9 cellular contexts compared by ENCODE assay signal in the genomic region with DNA sequence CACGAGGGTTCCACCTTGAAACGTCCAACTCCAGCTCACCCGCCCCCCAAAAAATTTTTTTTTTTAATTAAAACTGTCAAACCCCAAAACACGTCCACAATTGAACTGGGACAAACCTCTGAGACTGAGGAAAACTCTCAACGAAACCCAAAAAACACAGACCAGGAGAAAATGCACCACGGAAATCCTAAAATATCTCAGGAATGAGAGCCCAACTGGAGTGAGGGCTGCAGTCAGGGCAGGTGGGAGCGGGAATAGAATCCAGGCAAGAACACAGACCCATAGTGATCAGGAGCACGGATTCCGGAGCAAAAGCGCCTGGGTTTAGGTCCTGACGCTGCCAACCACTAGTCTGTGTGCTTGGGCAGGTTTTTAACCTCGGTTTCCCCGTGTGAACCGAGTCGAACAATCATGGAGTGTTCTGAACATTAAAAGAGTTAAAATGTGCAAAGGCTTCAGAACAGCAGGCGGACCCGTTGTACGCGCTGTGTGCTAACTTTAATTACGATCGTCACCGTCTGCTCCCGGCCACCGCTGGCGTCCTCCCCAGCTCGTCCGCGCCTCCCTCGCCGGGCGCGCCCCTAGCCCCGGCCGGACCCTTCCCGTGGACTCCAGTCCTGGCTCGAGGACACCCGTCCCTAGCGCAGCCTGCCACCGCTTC. TPM values are rescaled to one million over a fixed set of nuclear protein-coding genes. Genes with fewer than 3 reads are reported as not detected.
DNase-seq lines count a peak whose midpoint lies in the region; ATAC-seq, FAIRE-seq and TF ChIP-seq lines count a peak whose summit lies in the region.
"Had no signal": no experiment of that assay in that cellular context is flagged by ENCODE, and none has a peak within 500 bp of the region (broad histone marks: within the 10 kb centered on the region; RNA-seq: fewer than 3 reads in every experiment).

No MANE protein-coding gene starts in this region.

- whole genome bisulfite sequencing in mesendoderm (ENCODE audit: extremely low coverage, insufficient coverage, low lambda C conversion rate), result no CpG with 5 or more reads among the region's 39 CpGs

- peaks cover 4% of the 10 kb centered on the region for H3K79me1 ChIP-seq in mesendoderm (ENCODE audit: low read length)

- CTCF ChIA-PET in Panc1 (lab: Charles Lee), result interaction anchor here (1.0 kb wide), 1 partner anchor 99 kb away, joined by 4 read pairs; no protein-coding TSS in a partner anchor

- no peak overlapping the region for H4K8ac ChIP-seq in mesendoderm (ENCODE audit: low read depth, low read length)

- peaks cover 15% of the 10 kb centered on the region for H3K79me2 ChIP-seq in mesendoderm (ENCODE audit: control insufficient read depth, insufficient read depth, low read length)

- H4K5ac ChIP-seq in mesendoderm (ENCODE audit: low read length), result no peak overlapping the region

- H3K27me3 ChIP-seq in Panc1 (ENCODE audit: control insufficient read depth, insufficient read depth, low read length) (no peaks in the 10 kb centered on the region), mesendoderm (ENCODE audit: insufficient read depth, low read length, poor library complexity) (no peaks in the 10 kb centered on the region)

- peak overlapping the region; percentile 93 for H3K4me2 ChIP-seq in mesendoderm (ENCODE audit: low read length)

- no peak overlapping the region for H2AK5ac ChIP-seq in mesendoderm (ENCODE audit: low read length)

- POLR2A ChIA-PET in Panc1 (lab: Charles Lee), result interaction anchor here (0.6 to 1.5 kb wide), 10 partner anchors 8 to 211 kb away, joined by 3 to 11 read pairs (median 4); no protein-coding TSS in a partner anchor

- no peak overlapping the region for H2BK120ac ChIP-seq in mesendoderm (ENCODE audit: low read depth, low read length)

- H3K23ac ChIP-seq in mesendoderm (ENCODE audit: low read length), result no peak overlapping the region

- H3K27ac ChIP-seq in Panc1 (ENCODE audit: low read length), result peak overlapping the region; percentile 98
- no peak overlapping the region for H3K27ac ChIP-seq in mesendoderm (ENCODE audit: low read depth, low read length)

- DNase-seq in NCI-H748 (lab: John Stamatoyannopoulos, UW; ENCODE audit: unreplicated experiment) (peak; percentile 53), NCI-H748 treated with DMSO at 0.1 percent for 48 hours (lab: John Stamatoyannopoulos, UW) (no peak), Panc1 (ENCODE audit: low read depth, low spot score) (no peak), ecto neural progenitor cell (ENCODE audit: low spot score) (peak; percentile 51), mesendoderm (peak; percentile 79), urothelium cell line (ENCODE audit: low spot score) (peak; percentile 31), activated gamma-delta T cell (lab: John Stamatoyannopoulos, UW) (no peak)

- H3K56ac ChIP-seq in mesendoderm (ENCODE audit: low read length), result peak overlapping the region; percentile 92

- H2BK5ac ChIP-seq in mesendoderm (ENCODE audit: low read length), result no peak overlapping the region

- no peak for TF ChIP-seq CTCF in Panc1 (IDR thresholded peaks at IDR 0.05)

- in situ Hi-C loops in Panc1 (cut with HindIII; ENCODE audit: low pct_unique_long_range_greater_than_20kb, low sequenced_read_pairs), result no loop called here

- BruUV-seq in Panc1 (replicated peaks; lab: Mats Ljungman, UMichigan), result no TSS peak

- H3K9ac ChIP-seq in mesendoderm (ENCODE audit: low read length), result peak overlapping the region; percentile 87

- no peak for FAIRE-seq in urothelium cell line (lab: Jason Lieb, UNC)
- FAIRE-seq: endometrium had no signal

- no peak overlapping the region for H2BK15ac ChIP-seq in mesendoderm (replicated peaks; ENCODE audit: low read depth)

- peak overlapping the region; percentile 63 for H3K18ac ChIP-seq in mesendoderm (ENCODE audit: low read length)

- H3K9me3 ChIP-seq in Panc1 (ENCODE audit: control insufficient read depth, insufficient read depth, low read depth, low read length), result no peaks in the 10 kb centered on the region

- H3K36me3 ChIP-seq in Panc1 (ENCODE audit: control insufficient read depth, insufficient read depth, low read length), result peaks cover 9% of the 10 kb centered on the region
- no peaks in the 10 kb centered on the region for H3K36me3 ChIP-seq in mesendoderm (ENCODE audit: control insufficient read depth, insufficient read depth, low read length)

- ATAC-seq in HG02678 (IDR thresholded peaks at IDR 0.05; ENCODE audit: unreplicated experiment), result peak; percentile 19
- ATAC-seq in Panc1, result peak; percentile 48

- intact Hi-C loops in Panc1 (cut with micrococcal nuclease; ENCODE audit: unreplicated experiment), result loop anchor here (10.0 kb wide), 1 partner anchor 192 kb away; no protein-coding TSS in a partner anchor

- H3K4me1 ChIP-seq in Panc1 (ENCODE audit: control insufficient read depth, insufficient read depth, low read length) (peaks cover 32% of the 10 kb centered on the region), mesendoderm (ENCODE audit: control insufficient read depth, low read depth, low read length) (peaks cover 8% of the 10 kb centered on the region)

- H3K4me3 ChIP-seq in Panc1 (ENCODE audit: low read depth in 2 of 2, low read length in 2 of 2), result peak overlapping the region; percentile 90 to 98
- H3K4me3 ChIP-seq in mesendoderm (ENCODE audit: low read length), result peak overlapping the region; percentile 82

- no peak overlapping the region for H3K4ac ChIP-seq in mesendoderm (ENCODE audit: low read depth, low read length)

RNA-seq across cellular contexts. Expression of gene ARHGAP29, which starts 0.6 kb away (rescaled TPM):
- total RNA-seq in Panc1 (2021; ENCODE audit: unreplicated experiment), result 197 TPM
- polyA plus RNA-seq in Panc1 (2012; ENCODE audit: insufficient read length), result 64.8 TPM
- polyA plus RNA-seq in mesendoderm (2013, experiment 1 of 2), result 15.2 TPM
- polyA plus RNA-seq in mesendoderm (2013, experiment 2 of 2), result 14.9 TPM

Comparison
In these comparisons a context has a peak if more than half of its experiments do, and no peak if none do; other contexts are left out.
1. DNase-seq: peak in NCI-H748 (single experiment), ecto neural progenitor cell (single experiment), mesendoderm (single experiment) and urothelium cell line (single experiment); none in NCI-H748 treated with DMSO at 0.1 percent for 48 hours (single experiment), Panc1 (single experiment) and activated gamma-delta T cell (single experiment).